10 cellular contexts compared by ENCODE assay signal in the genomic region with DNA sequence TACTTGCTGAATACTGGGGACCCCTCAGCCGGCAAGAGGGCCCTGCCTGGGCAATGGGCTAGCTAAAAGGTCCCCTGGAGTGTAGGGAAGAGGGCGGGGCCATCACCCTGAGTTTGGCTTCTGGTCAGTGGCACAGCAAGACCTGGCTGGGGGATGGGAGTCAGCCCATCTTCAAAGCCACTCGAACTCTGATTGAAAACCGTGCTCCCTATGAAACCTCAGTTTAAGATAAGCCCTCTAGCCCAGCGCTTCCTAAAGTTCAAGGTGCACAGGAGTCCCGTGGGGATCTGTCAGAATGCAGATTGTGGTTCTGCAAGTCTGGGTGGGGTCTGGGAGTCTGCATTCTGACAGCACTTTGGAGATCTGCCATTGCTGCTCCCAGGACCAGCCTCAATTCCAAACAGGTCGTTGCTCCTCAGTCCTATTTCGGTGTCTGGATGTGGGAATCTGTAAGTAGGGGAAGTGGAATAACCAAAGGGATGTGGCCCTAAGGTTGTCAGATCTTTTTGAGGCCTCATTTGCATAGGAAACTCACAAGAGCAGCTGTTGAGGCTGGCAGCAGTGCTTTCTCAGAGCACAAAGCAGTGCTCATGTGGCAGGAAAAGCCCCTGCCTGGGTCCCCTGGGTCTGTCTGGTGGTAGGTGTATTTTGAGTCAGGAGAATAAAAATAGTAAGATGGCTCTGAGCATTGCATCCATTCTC.
A peak's percentile ranks its signal among the peaks of the same experiment; 100 is the strongest.
DNase-seq lines count a peak whose midpoint lies in the region; ATAC-seq, FAIRE-seq and TF ChIP-seq lines count a peak whose summit lies in the region.
"Had no signal": no experiment of that assay in that cellular context is flagged by ENCODE, and none has a peak within 500 bp of the region (broad histone marks: within the 10 kb centered on the region; RNA-seq: fewer than 3 reads in every experiment).

No MANE protein-coding gene starts in this region.

- no TSS peak for BruUV-seq in GM12878 (replicated peaks; lab: Mats Ljungman, UMichigan)

- no peak for TF ChIP-seq POLR2A in GM12878 (IDR thresholded peaks at IDR 0.05; ENCODE audit: low read depth, low read length)

- DNase-seq in GM12878 (ENCODE audit: low read depth, low spot score) (peak; percentile 70), NCI-H2196 treated with DMSO at 0.1 percent for 48 hours (lab: John Stamatoyannopoulos, UW; ENCODE audit: unreplicated experiment) (no peak), pons (ENCODE audit: low spot score) (no peak), upper lobe of right lung (no peak), G401 (ENCODE audit: low spot score) (no peak)
- DNase-seq: activated effector memory CD4-positive, alpha-beta T cell treated with anti-CD3 and anti-CD28 coated beads, Interleukin-2, amount 50 U/mL, for 16 hours; NCI-H446 treated with DMSO at 0.1 percent for 48 hours had no signal

- peak overlapping the region; percentile 24; the same call in 1 of the 2 replicates for H2AFZ ChIP-seq in GM12878 (ENCODE audit: control insufficient read depth, low read depth, low read length)

- H3K9me3 ChIP-seq in GM12878 (replicated peaks; ENCODE audit: control insufficient read depth, insufficient read depth, low read length) (no peaks in the 10 kb centered on the region), upper lobe of right lung (no peaks in the 10 kb centered on the region)

- intact Hi-C loops in GM12878 (cut with micrococcal nuclease; ENCODE audit: unreplicated experiment), result no loop called here
- intact Hi-C loops in upper lobe of right lung (cut with DNase I), result no loop called here

- no peak overlapping the region for H3K9ac ChIP-seq in GM12878 (ENCODE audit: control insufficient read depth, insufficient read depth, low read length)

- no peaks in the 10 kb centered on the region for H3K79me2 ChIP-seq in GM12878 (ENCODE audit: control insufficient read depth, insufficient read depth, low read length)

- peaks cover 22% of the 10 kb centered on the region for H3K4me1 ChIP-seq in GM12878 (ENCODE audit: control insufficient read depth, insufficient read depth, low read length)
- no peaks in the 10 kb centered on the region for H3K4me1 ChIP-seq in upper lobe of right lung

- RAD21 ChIA-PET in GM12878 (lab: Charles Lee; ENCODE audit: unreplicated experiment), result interaction anchor here (1.2 to 1.4 kb wide), 3 partner anchors 22 to 95 kb away, joined by 3 to 5 read pairs (median 3); no protein-coding TSS in a partner anchor

- 12% methylated on average over 8 of the region's 8 CpGs for WGBS in GM12878 (ENCODE audit: insufficient coverage, insufficient replicate concordance, low lambda C conversion rate, missing lambda C conversion rate)

- ATAC-seq in GM18861 (IDR thresholded peaks at IDR 0.05; ENCODE audit: unreplicated experiment) (peak; percentile 93), GM21529 (IDR thresholded peaks at IDR 0.05; ENCODE audit: unreplicated experiment) (peak; percentile 94), HG03159 (IDR thresholded peaks at IDR 0.05; ENCODE audit: unreplicated experiment) (peak; percentile 95), GM12878 (peak; percentile 94), upper lobe of right lung (no peak)

- TF ChIP-seq CTCF in GM12878 (IDR thresholded peaks at IDR 0.05 in 2 of 3, conservative IDR thresholded peaks at IDR 0.05 in 1 of 3; ENCODE audit: control insufficient read depth in 2 of 3, extremely low read depth in 1 of 3, insufficient read depth in 1 of 3, low read depth in 3 of 3, low read length in 3 of 3) (no peak), upper lobe of right lung (IDR thresholded peaks at IDR 0.05) (no peak)

- in situ Hi-C loops in GM12878 (cut with MboI), result no loop called here
- in situ Hi-C loops in G401 (cut with HindIII; ENCODE audit: low sequenced_read_pairs), result no loop called here

- no peaks in the 10 kb centered on the region for H4K20me1 ChIP-seq in GM12878 (ENCODE audit: control insufficient read depth, insufficient read depth)

- peak in 1 of 2 experiments; percentile 69; a peak in 2 of 4 replicates for TF ChIP-seq EP300 in GM12878 (IDR thresholded peaks at IDR 0.05; ENCODE audit: borderline replicate concordance in 1 of 2, control insufficient read depth in 1 of 2, low read depth in 2 of 2, low read length in 2 of 2)

- H3K27ac ChIP-seq in GM12878 (ENCODE audit: control insufficient read depth, insufficient read depth) (peak overlapping the region; percentile 47), upper lobe of right lung (no peak overlapping the region)

- CTCF ChIA-PET in GM12878 (lab: Yijun Ruan, JAX), result interaction anchor here (0.9 to 2.4 kb wide), 4 partner anchors 10 to 96 kb away, joined by 3 to 11 read pairs (median 7); no protein-coding TSS in a partner anchor

- no peaks in the 10 kb centered on the region for H3K27me3 ChIP-seq in GM12878 (replicated peaks in 1 of 2; ENCODE audit: control insufficient read depth in 2 of 2, insufficient read depth in 2 of 2, low read length in 1 of 2)
- no peaks in the 10 kb centered on the region for H3K27me3 ChIP-seq in upper lobe of right lung

- no peak for TF ChIP-seq RAD21 in GM12878 (IDR thresholded peaks at IDR 0.05; ENCODE audit: insufficient read depth, low read depth, low read length)

- POLR2A ChIA-PET in GM12878 (lab: Charles Lee), result interaction anchor here (0.6 to 1.5 kb wide), 3 partner anchors 25 to 343 kb away, joined by 3 to 5 read pairs (median 4); no protein-coding TSS in a partner anchor

- no peaks in the 10 kb centered on the region for H3K36me3 ChIP-seq in GM12878 (ENCODE audit: control insufficient read depth in 2 of 2, insufficient read depth in 2 of 2, low read length in 1 of 2)
- no peaks in the 10 kb centered on the region for H3K36me3 ChIP-seq in upper lobe of right lung

- peak overlapping the region; percentile 77 for H3K4me2 ChIP-seq in GM12878 (ENCODE audit: control insufficient read depth, insufficient read depth)

- H3K4me3 ChIP-seq in GM12878 (peak overlapping the region; percentile 35; the same call in 1 of the 2 replicates), upper lobe of right lung (no peak overlapping the region)

- SMC1A ChIA-PET in GM12878 (lab: Charles Lee; ENCODE audit: uncharacterized antibody, unreplicated experiment), result interaction anchor here (0.8 to 1.9 kb wide), 6 partner anchors 10 to 96 kb away, joined by 3 to 8 read pairs (median 4); no protein-coding TSS in a partner anchor

- FAIRE-seq in GM12878 (lab: Jason Lieb, UNC), result peak; percentile 54

TF ChIP-seq in GM12878, 131 proteins besides CTCF, POLR2A, EP300 and RAD21 (continues in another document):
- TF ChIP-seq DPF2 (IDR thresholded peaks at IDR 0.05) (peak; percentile 50), MEF2B (IDR thresholded peaks at IDR 0.05; ENCODE audit: partially characterized antibody, poor library complexity, severe bottlenecking) (peak; percentile 93), NBN (IDR thresholded peaks at IDR 0.05) (0 out of 2 replicates have a peak, but pooled peaks have one; percentile 37), EED (IDR thresholded peaks at IDR 0.05; ENCODE audit: low read depth) (peak; percentile 68), KDM1A (IDR thresholded peaks at IDR 0.05; ENCODE audit: borderline replicate concordance) (no peak), ATF7 (IDR thresholded peaks at IDR 0.05; ENCODE audit: low read depth) (0 out of 2 replicates have a peak, but pooled peaks have one; percentile 20), MTA2 (IDR thresholded peaks at IDR 0.05; ENCODE audit: low read depth) (peak; percentile 58), NR2F1 (conservative IDR thresholded peaks at IDR 0.05) (0 out of 2 replicates have a peak, but pooled peaks have one; percentile 49), SMAD1 (IDR thresholded peaks at IDR 0.05; ENCODE audit: low read depth, partially characterized antibody) (no peak)
- TF ChIP-seq, protein P1, sequence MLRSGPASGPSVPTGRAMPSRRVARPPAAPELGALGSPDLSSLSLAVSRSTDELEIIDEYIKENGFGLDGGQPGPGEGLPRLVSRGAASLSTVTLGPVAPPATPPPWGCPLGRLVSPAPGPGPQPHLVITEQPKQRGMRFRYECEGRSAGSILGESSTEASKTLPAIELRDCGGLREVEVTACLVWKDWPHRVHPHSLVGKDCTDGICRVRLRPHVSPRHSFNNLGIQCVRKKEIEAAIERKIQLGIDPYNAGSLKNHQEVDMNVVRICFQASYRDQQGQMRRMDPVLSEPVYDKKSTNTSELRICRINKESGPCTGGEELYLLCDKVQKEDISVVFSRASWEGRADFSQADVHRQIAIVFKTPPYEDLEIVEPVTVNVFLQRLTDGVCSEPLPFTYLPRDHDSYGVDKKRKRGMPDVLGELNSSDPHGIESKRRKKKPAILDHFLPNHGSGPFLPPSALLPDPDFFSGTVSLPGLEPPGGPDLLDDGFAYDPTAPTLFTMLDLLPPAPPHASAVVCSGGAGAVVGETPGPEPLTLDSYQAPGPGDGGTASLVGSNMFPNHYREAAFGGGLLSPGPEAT (IDR thresholded peaks at IDR 0.05; ENCODE audit: low read depth), result peak; percentile 80
- TF ChIP-seq, protein P2, sequence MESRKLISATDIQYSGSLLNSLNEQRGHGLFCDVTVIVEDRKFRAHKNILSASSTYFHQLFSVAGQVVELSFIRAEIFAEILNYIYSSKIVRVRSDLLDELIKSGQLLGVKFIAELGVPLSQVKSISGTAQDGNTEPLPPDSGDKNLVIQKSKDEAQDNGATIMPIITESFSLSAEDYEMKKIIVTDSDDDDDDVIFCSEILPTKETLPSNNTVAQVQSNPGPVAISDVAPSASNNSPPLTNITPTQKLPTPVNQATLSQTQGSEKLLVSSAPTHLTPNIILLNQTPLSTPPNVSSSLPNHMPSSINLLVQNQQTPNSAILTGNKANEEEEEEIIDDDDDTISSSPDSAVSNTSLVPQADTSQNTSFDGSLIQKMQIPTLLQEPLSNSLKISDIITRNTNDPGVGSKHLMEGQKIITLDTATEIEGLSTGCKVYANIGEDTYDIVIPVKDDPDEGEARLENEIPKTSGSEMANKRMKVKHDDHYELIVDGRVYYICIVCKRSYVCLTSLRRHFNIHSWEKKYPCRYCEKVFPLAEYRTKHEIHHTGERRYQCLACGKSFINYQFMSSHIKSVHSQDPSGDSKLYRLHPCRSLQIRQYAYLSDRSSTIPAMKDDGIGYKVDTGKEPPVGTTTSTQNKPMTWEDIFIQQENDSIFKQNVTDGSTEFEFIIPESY (IDR thresholded peaks at IDR 0.05), result no peak
